In the genomic region with DNA sequence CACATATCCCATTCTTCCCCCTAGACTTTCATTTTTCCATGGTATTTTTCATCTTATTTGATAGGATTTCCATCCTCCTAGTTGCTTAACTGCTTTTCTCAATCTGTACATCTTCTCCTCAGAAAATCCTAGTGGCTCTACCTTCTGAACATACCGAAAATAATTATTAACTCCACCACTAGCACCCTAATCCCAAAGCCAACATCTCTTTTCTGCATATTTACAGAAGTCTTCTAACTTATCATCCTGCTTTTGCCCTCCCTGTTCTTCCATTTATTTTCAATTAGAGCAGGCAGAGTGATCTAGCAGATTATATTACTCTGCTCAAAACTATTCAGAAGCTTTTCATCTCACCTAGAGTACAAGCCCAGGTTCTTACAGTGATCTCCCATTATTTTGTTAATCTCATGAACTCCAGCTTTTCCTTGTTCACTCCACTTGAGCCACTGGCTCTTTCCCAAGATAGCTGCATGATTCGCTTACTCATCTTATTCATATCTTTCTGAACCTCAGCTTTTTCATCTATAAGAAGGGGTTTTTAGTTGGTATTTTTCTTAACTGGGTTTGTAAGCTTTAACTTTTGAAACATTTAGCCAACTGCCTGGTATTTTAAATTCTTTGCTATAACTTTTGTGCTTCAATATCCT, we compare ENCODE assay signal across 19 cellular contexts. TPM values are rescaled to one million over a fixed set of nuclear protein-coding genes. Genes with fewer than 3 reads are reported as not detected.
A peak's percentile ranks its signal among the peaks of the same experiment; 100 is the strongest.
DNase-seq lines count a peak whose midpoint lies in the region; ATAC-seq and TF ChIP-seq lines count a peak whose summit lies in the region.
"Had no signal": no experiment of that assay in that cellular context is flagged by ENCODE, and none has a peak within 500 bp of the region (broad histone marks: within the 10 kb centered on the region; RNA-seq: fewer than 3 reads in every experiment).

No MANE protein-coding gene starts in this region.

- H3K27ac Mint-ChIP-seq in HFFc6: peak overlapping the region; percentile 31
- H3K27ac Mint-ChIP-seq in brain: peak overlapping the region in 3 of 5 experiments; percentile 15 to 32 (median 18)
- peak overlapping the region in 1 of 3 experiments; percentile 2; a peak in 2 of 7 replicates for H3K27ac Mint-ChIP-seq in H9
- H3K27ac Mint-ChIP-seq: stimulated activated naive CD8-positive, alpha-beta T cell treated with anti-CD3 and anti-CD28 coated beads, Interleukin-15, Interleukin-2, amounts not matched to agents 100 ng/mL and 50 ng/mL, for 24 hours had no signal

- H2BK120ac ChIP-seq in H9 (ENCODE audit: low read depth, low read length, poor library complexity, severe bottlenecking): no peak overlapping the region

- no peaks in the 10 kb centered on the region for H3K4me1 ChIP-seq in H9 (ENCODE audit: insufficient read depth, low read length)

- no peak overlapping the region for H3K56ac ChIP-seq in H9 (ENCODE audit: insufficient read length, low read depth, low read length)

- no peak overlapping the region for H3K23ac ChIP-seq in H9 (ENCODE audit: insufficient read length, low read depth, low read length)

- H4K5ac ChIP-seq in H9 (ENCODE audit: insufficient read length, low read depth, low read length): no peak overlapping the region

- H3K36me3 Mint-ChIP-seq in HFFc6 (ENCODE audit: low read depth) (peaks cover 56% of the 10 kb centered on the region), brain (peaks cover 66% of the 10 kb centered on the region), H9 (ENCODE audit: insufficient read depth in 1 of 3, low read depth in 3 of 3) (peaks cover 5 to 11% (median 8%) of the 10 kb centered on the region in 3 experiments; a peak in 6 of 7 replicates)

- H3K4me3 Mint-ChIP-seq in HFFc6 (no peak overlapping the region; the same call in 1 of the 2 replicates), brain (no peak overlapping the region), H9 (no peak overlapping the region)
- H3K4me3 Mint-ChIP-seq: CD14-positive monocyte; central memory CD8-positive, alpha-beta T cell; stimulated activated naive CD8-positive, alpha-beta T cell treated with anti-CD3 and anti-CD28 coated beads, Interleukin-15, Interleukin-2, amounts not matched to agents 100 ng/mL and 50 ng/mL, for 24 hours had no signal

- DNase-seq in AG10803 (ENCODE audit: low read depth) (peak; percentile 50), HFFc6 (peak; percentile 36), iris pigment epithelial cell (ENCODE audit: low read depth) (peak; percentile 69), NCI-H1092 treated with DMSO at 0.1 percent for 48 hours (lab: John Stamatoyannopoulos, UW) (no peak), H9 (no peak)
- no peak for DNase-seq in activated CD4-positive, alpha-beta T cell treated with anti-CD3 and anti-CD28 coated beads, Interleukin-2, amount 50 U/mL, for 1 hour
- DNase-seq: activated gamma-delta T cell, glutamatergic neuron, islet precursor cell, NCI-H187 treated with DMSO at 0.1 percent for 48 hours, NCI-H748 treated with DMSO at 0.1 percent for 48 hours, posterior cingulate gyrus had no signal

- no peak overlapping the region for H3K9ac ChIP-seq in H9 (ENCODE audit: extremely low read depth, insufficient read length, low read length)

- H2BK15ac ChIP-seq in H9 (ENCODE audit: low read depth, low read length): no peak overlapping the region

- H3K27me3 Mint-ChIP-seq in HFFc6 (ENCODE audit: insufficient read depth) (no peaks in the 10 kb centered on the region), brain (no peaks in the 10 kb centered on the region), H9 (ENCODE audit: low read depth) (no peaks in the 10 kb centered on the region)
- H3K27me3 Mint-ChIP-seq: central memory CD8-positive, alpha-beta T cell; stimulated activated naive CD8-positive, alpha-beta T cell treated with anti-CD3 and anti-CD28 coated beads, Interleukin-15, Interleukin-2, amounts not matched to agents 100 ng/mL and 50 ng/mL, for 24 hours had no signal

- no peak for ATAC-seq in GM21786 (IDR thresholded peaks at IDR 0.05; ENCODE audit: unreplicated experiment)

- H3K79me2 ChIP-seq in H9 (ENCODE audit: insufficient read depth, low read length): no peaks in the 10 kb centered on the region

- H2AFZ ChIP-seq in H9 (ENCODE audit: low read length): no peak overlapping the region

- no peak overlapping the region for H3K4ac ChIP-seq in H9 (ENCODE audit: low read depth, low read length)

- H3K4me3 ChIP-seq in AG10803 (ENCODE audit: low read length): no peak overlapping the region

- H2BK12ac ChIP-seq in H9 (ENCODE audit: insufficient read length, low read depth, low read length): no peak overlapping the region

- H3K79me1 ChIP-seq in H9 (ENCODE audit: insufficient read depth, low read depth, low read length, poor library complexity, severe bottlenecking): no peaks in the 10 kb centered on the region

- H3K23me2 ChIP-seq in H9 (ENCODE audit: insufficient read length, low read depth, low read length, poor library complexity, severe bottlenecking): no peaks in the 10 kb centered on the region

- H2BK5ac ChIP-seq in H9 (ENCODE audit: insufficient read length, low read length): no peak overlapping the region

- no peak overlapping the region for H3K18ac ChIP-seq in H9 (ENCODE audit: insufficient read length, low read depth, low read length)

- H3K27me3 ChIP-seq in H9 (ENCODE audit: insufficient read depth, low read length): no peaks in the 10 kb centered on the region

- H3K9me3 ChIP-seq in H9 (ENCODE audit: control insufficient read depth, low read depth, low read length): no peaks in the 10 kb centered on the region

- no peak overlapping the region for H2BK20ac ChIP-seq in H9 (ENCODE audit: low read depth, low read length, poor library complexity, severe bottlenecking)

- no CpG with 5 or more reads among the region's 2 CpGs for WGBS in H9 (ENCODE audit: extremely low coverage, insufficient read length, low lambda C conversion rate)

- no peak overlapping the region for H3T11ph ChIP-seq in H9 (ENCODE audit: low read length)

- TF ChIP-seq CTCF in AG10803 (conservative IDR thresholded peaks at IDR 0.05; ENCODE audit: low read length) (no peak), HFFc6 (IDR thresholded peaks at IDR 0.05) (no peak), brain (conservative IDR thresholded peaks at IDR 0.05) (no peak), H9 (conservative IDR thresholded peaks at IDR 0.05) (no peak)

- H4K91ac ChIP-seq in H9 (ENCODE audit: insufficient read length, low read depth, low read length): no peak overlapping the region

- H4K8ac ChIP-seq in H9 (replicated peaks; ENCODE audit: insufficient read length, low read depth, low read length): no peak overlapping the region

- H3K14ac ChIP-seq in H9 (ENCODE audit: insufficient read depth, low read length): no peak overlapping the region

- no peak overlapping the region for H2AK5ac ChIP-seq in H9 (ENCODE audit: insufficient read length, low read length)

- H4K20me1 ChIP-seq in H9 (ENCODE audit: control insufficient read depth, insufficient read depth, insufficient read length): no peaks in the 10 kb centered on the region

- peaks cover 13% of the 10 kb centered on the region for H3K9me3 Mint-ChIP-seq in HFFc6
- H3K9me3 Mint-ChIP-seq in brain: peaks cover 11 to 18% (median 17%) of the 10 kb centered on the region in 5 experiments
- H3K9me3 Mint-ChIP-seq in H9: no peaks in the 10 kb centered on the region
- H3K9me3 Mint-ChIP-seq: central memory CD8-positive, alpha-beta T cell had no signal

- H3K4me2 ChIP-seq in H9 (ENCODE audit: insufficient read depth, insufficient read length, low read length): no peak overlapping the region

- H3K4me1 Mint-ChIP-seq in HFFc6 (ENCODE audit: low read depth) (peaks cover 41% of the 10 kb centered on the region), brain (peaks cover 10% of the 10 kb centered on the region), H9 (peaks cover 5 to 6% of the 10 kb centered on the region in 2 experiments)
- H3K4me1 Mint-ChIP-seq: CD14-positive monocyte had no signal

- no peak overlapping the region for H3K27ac ChIP-seq in H9 (ENCODE audit: insufficient read length, low read depth, low read length)
- H3K27ac ChIP-seq: VCaP had no signal

RNA-seq across cellular contexts. Expression of a gene that starts 24.1 kb away (rescaled TPM):
- not detected for total RNA-seq in HFFc6 (2021; fragmentation: NEBNext Ultra II Directional; extraction: Animal tissue kit (Norgen Biotek cat#: 25700))
- polyA plus RNA-seq in brain (ENCODE audit: insufficient read depth, low read depth, low replicate concordance): not detected
- not detected in 2 replicates for total RNA-seq in H9 (2021)
- total RNA-seq: G401 had no signal
- polyA plus RNA-seq: CD14-positive monocyte had no signal

RNA-seq across cellular contexts. Expression of a gene that starts 28.1 kb away (rescaled TPM):
- total RNA-seq in HFFc6 (2021; fragmentation: NEBNext Ultra II Directional; extraction: Animal tissue kit (Norgen Biotek cat#: 25700)): 10 to 100 TPM; 64.7 to 74.9 (median 70.8) TPM
- polyA plus RNA-seq in brain (ENCODE audit: insufficient read depth, low read depth, low replicate concordance): 15.4 TPM
- 36.8 and 37.1 TPM in 2 replicates for total RNA-seq in H9 (2021)

RNA-seq across cellular contexts. Expression of a gene that starts 28.4 kb away (rescaled TPM):
- 10 to 100 TPM; 21.4 to 37.0 (median 27.1) TPM for total RNA-seq in HFFc6 (2021; fragmentation: NEBNext Ultra II Directional; extraction: Animal tissue kit (Norgen Biotek cat#: 25700))
- polyA plus RNA-seq in brain (ENCODE audit: insufficient read depth, low read depth, low replicate concordance): 8.6 TPM
- 22.1 and 23.4 TPM in 2 replicates for total RNA-seq in H9 (2021)

Comparison
In these comparisons a context has a peak if more than half of its experiments do, and no peak if none do; other contexts are left out.
1. DNase-seq: peak in AG10803 (single experiment), HFFc6 (single experiment) and iris pigment epithelial cell (single experiment); none in NCI-H1092 treated with DMSO at 0.1 percent for 48 hours (single experiment), H9 (single experiment) and activated CD4-positive, alpha-beta T cell treated with anti-CD3 and anti-CD28 coated beads, Interleukin-2, amount 50 U/mL, for 1 hour (single experiment).